Comparison of ENCODE assay signal across 9 cellular contexts in genomic region chr7:156594283-156595080, GRCh38.
"Had no signal": no experiment of that assay in that cellular context is flagged by ENCODE, and none has a peak within 500 bp of the region (broad histone marks: within the 10 kb centered on the region; RNA-seq: fewer than 3 reads in every experiment).

No MANE protein-coding gene starts in this region.

- H3K36me3 ChIP-seq: HAP-1 had no signal

- H3K4me1 ChIP-seq: HAP-1 had no signal

- H3K4me3 ChIP-seq: GM23338, HAP-1, K562 had no signal

- H3K27ac ChIP-seq: HL-60 had no signal

- DNase-seq: IMR-90, KG1 had no signal

- FAIRE-seq: H1, H54, K562 had no signal

- ATAC-seq: GM23338, HCT116 had no signal

- H3K9me3 ChIP-seq: HAP-1 had no signal

- H3K4me2 ChIP-seq: GM23338 had no signal

- H2AFZ ChIP-seq: GM23338 had no signal
